In the genomic region with DNA sequence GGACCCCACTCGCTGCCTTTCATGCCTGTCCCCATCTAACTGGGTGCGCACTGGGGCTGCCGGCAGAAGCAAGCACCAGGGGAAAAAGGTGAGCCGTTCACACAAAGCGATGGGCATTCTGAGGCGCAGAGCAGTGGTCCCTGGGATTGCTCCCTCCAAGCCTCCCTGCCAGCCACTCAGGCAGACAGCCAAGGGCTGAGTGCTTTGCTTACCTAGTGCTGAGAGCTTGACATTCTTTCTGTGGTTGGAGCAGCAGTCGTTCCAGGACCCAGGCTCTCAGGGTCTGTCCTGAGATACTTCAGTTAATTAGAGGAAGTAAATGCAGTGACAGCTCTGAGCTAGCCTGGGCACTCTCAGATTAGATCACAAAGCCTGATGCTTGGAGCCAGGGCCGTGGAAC, we compare ENCODE assay signal across 13 cellular contexts. TPM values are rescaled to one million over a fixed set of nuclear protein-coding genes. Genes with fewer than 3 reads are reported as not detected.
DNase-seq lines count a peak whose midpoint lies in the region; ATAC-seq and TF ChIP-seq lines count a peak whose summit lies in the region.
"Had no signal": no experiment of that assay in that cellular context is flagged by ENCODE, and none has a peak within 500 bp of the region (broad histone marks: within the 10 kb centered on the region; RNA-seq: fewer than 3 reads in every experiment).

No MANE protein-coding gene starts in this region.

- H3K4me2 ChIP-seq in SK-N-SH = no peak overlapping the region

- no peak overlapping the region for H3K27ac ChIP-seq in SK-N-SH (ENCODE audit: low read depth in 2 of 2, low read length in 1 of 2)
- H3K27ac ChIP-seq in effector memory CD4-positive, alpha-beta T cell (ENCODE audit: insufficient read depth, low read length, poor library complexity, severe bottlenecking) = no peak overlapping the region
- H3K27ac ChIP-seq: neutrophil, vagina had no signal

- ATAC-seq in left ventricle myocardium superior (peak; percentile 88), GM18511 (IDR thresholded peaks at IDR 0.05; ENCODE audit: unreplicated experiment) (no peak)

- H3K9me2 ChIP-seq in SK-N-SH = no peaks in the 10 kb centered on the region

- no peak overlapping the region for H3K9ac ChIP-seq in SK-N-SH

- H3K4me3 ChIP-seq in AG10803 (ENCODE audit: low read length) = no peak overlapping the region
- no peak overlapping the region for H3K4me3 ChIP-seq in SK-N-SH (ENCODE audit: low read depth in 2 of 2, low read length in 1 of 2)
- H3K4me3 ChIP-seq in effector memory CD4-positive, alpha-beta T cell (ENCODE audit: insufficient read depth, low read depth, low read length, poor library complexity, severe bottlenecking) = no peak overlapping the region
- H3K4me3 ChIP-seq: vagina had no signal

- H4K20me1 ChIP-seq in SK-N-SH (ENCODE audit: insufficient read depth) = no peaks in the 10 kb centered on the region

- H3K79me2 ChIP-seq in SK-N-SH (ENCODE audit: insufficient read depth) = no peaks in the 10 kb centered on the region

- POLR2A ChIA-PET in SK-N-SH (lab: Yijun Ruan, JAX) = interaction anchor here (0.6 kb wide), 1 partner anchor 148 kb away, joined by 3 read pairs; no protein-coding TSS in a partner anchor

- peaks cover 3% of the 10 kb centered on the region; the same call in 1 of the 2 replicates for H3K27me3 ChIP-seq in SK-N-SH (ENCODE audit: insufficient read depth)
- peaks cover under 1% of the 10 kb centered on the region for H3K27me3 ChIP-seq in effector memory CD4-positive, alpha-beta T cell (replicated peaks; ENCODE audit: control insufficient read depth, insufficient read depth, low read length, poor library complexity, severe bottlenecking)
- H3K27me3 ChIP-seq: vagina had no signal

- TF ChIP-seq RAD21 in SK-N-SH (IDR thresholded peaks at IDR 0.05; ENCODE audit: low read length) = no peak

- no peaks in the 10 kb centered on the region for H3K36me3 ChIP-seq in SK-N-SH (replicated peaks in 1 of 2; ENCODE audit: control insufficient read depth in 1 of 2, insufficient read depth in 2 of 2, low read length in 1 of 2)
- H3K36me3 ChIP-seq in effector memory CD4-positive, alpha-beta T cell (ENCODE audit: control insufficient read depth, insufficient read depth, low read length) = no peaks in the 10 kb centered on the region
- H3K36me3 ChIP-seq: neutrophil, vagina had no signal

- DNase-seq in AG10803 (ENCODE audit: low read depth) = peak; percentile 71
- peak; percentile 37 for DNase-seq in MV-4-11 (lab: John Stamatoyannopoulos, UW)
- peak; percentile 29 for DNase-seq in SK-N-SH
- peak; percentile 79 for DNase-seq in left ventricle myocardium superior
- DNase-seq in effector memory CD4-positive, alpha-beta T cell = no peak
- no peak for DNase-seq in hippocampal formation (lab: John Stamatoyannopoulos, UW)
- no peak for DNase-seq in mucosa of gallbladder (ENCODE audit: low spot score)
- DNase-seq: activated T-cell treated with anti-CD3 and anti-CD28 coated beads, Interleukin-2, amount 50 U/mL, for 1 hour; DND-41; stimulated activated CD8-positive, alpha-beta memory T cell treated with anti-CD3 and anti-CD28 coated beads, Interleukin-4, amount 100 ng/mL, for 48 hours had no signal

- peaks cover 11% of the 10 kb centered on the region for H3F3A ChIP-seq in SK-N-SH (replicated peaks; ENCODE audit: insufficient read depth)

- TF ChIP-seq CTCF in AG10803 (conservative IDR thresholded peaks at IDR 0.05; ENCODE audit: low read length) (no peak), SK-N-SH (IDR thresholded peaks at IDR 0.05) (no peak)

- CTCF ChIA-PET in SK-N-SH (lab: Yijun Ruan, JAX) = interaction anchor here (1.2 to 2.4 kb wide), 3 partner anchors 22 to 476 kb away, joined by 3 to 8 read pairs (median 5); no protein-coding TSS in a partner anchor

- 53% methylated on average over 4 of the region's 8 CpGs for WGBS in SK-N-SH (ENCODE audit: low lambda C conversion rate)

- no peak for TF ChIP-seq EP300 in SK-N-SH (IDR thresholded peaks at IDR 0.05; ENCODE audit: borderline replicate concordance in 1 of 2, low read depth in 1 of 2, low read length in 1 of 2)

- H3K9me3 ChIP-seq in SK-N-SH = no peaks in the 10 kb centered on the region
- H3K9me3 ChIP-seq in effector memory CD4-positive, alpha-beta T cell (ENCODE audit: control insufficient read depth, low read length) = no peaks in the 10 kb centered on the region
- H3K9me3 ChIP-seq: neutrophil, vagina had no signal

- H2AFZ ChIP-seq in SK-N-SH (ENCODE audit: low read depth) = no peak overlapping the region

- intact Hi-C loops in left ventricle myocardium superior (cut with micrococcal nuclease) = no loop called here

- peaks cover under 1 to 22% of the 10 kb centered on the region in 2 experiments for H3K4me1 ChIP-seq in SK-N-SH (ENCODE audit: control insufficient read depth in 1 of 2, insufficient read depth in 2 of 2, low read depth in 1 of 2, low read length in 1 of 2)
- H3K4me1 ChIP-seq in effector memory CD4-positive, alpha-beta T cell (ENCODE audit: control insufficient read depth, insufficient read depth, low read length, poor library complexity, severe bottlenecking) = peaks cover 4% of the 10 kb centered on the region

TF ChIP-seq in SK-N-SH, 30 proteins besides CTCF, POLR2A, EP300 and RAD21:
- TF ChIP-seq, protein P1, sequence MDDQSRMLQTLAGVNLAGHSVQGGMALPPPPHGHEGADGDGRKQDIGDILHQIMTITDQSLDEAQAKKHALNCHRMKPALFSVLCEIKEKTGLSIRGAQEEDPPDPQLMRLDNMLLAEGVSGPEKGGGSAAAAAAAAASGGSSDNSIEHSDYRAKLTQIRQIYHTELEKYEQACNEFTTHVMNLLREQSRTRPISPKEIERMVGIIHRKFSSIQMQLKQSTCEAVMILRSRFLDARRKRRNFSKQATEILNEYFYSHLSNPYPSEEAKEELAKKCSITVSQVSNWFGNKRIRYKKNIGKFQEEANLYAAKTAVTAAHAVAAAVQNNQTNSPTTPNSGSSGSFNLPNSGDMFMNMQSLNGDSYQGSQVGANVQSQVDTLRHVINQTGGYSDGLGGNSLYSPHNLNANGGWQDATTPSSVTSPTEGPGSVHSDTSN (IDR thresholded peaks at IDR 0.05) = 0 out of 2 replicates have a peak, but pooled peaks have one; percentile 16
- TF ChIP-seq, protein P2, sequence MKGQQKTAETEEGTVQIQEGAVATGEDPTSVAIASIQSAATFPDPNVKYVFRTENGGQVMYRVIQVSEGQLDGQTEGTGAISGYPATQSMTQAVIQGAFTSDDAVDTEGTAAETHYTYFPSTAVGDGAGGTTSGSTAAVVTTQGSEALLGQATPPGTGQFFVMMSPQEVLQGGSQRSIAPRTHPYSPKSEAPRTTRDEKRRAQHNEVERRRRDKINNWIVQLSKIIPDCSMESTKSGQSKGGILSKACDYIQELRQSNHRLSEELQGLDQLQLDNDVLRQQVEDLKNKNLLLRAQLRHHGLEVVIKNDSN (IDR thresholded peaks at IDR 0.05; ENCODE audit: borderline replicate concordance, low read depth) = no peak

RNA-seq across cellular contexts. Expression of a gene that starts 5.7 kb away (rescaled TPM):
- 0.24 and 0.33 TPM in 2 replicates for polyA plus RNA-seq in SK-N-SH (2012; rRNA removed)
- polyA plus RNA-seq in SK-N-SH (2012; cell fraction: cytosol; rRNA removed) = 0.12 and 0.20 TPM in 2 replicates
- polyA plus RNA-seq in SK-N-SH (2012; cell fraction: nucleus; rRNA removed) = 1.3 and 1.7 TPM in 2 replicates
- total RNA-seq in left ventricle myocardium superior (1.2 TPM), mucosa of gallbladder (5.1 TPM)

Comparison
In these comparisons a context has a peak if more than half of its experiments do, and no peak if none do; other contexts are left out.
1. DNase-seq: peak in AG10803 (single experiment), MV-4-11 (single experiment), SK-N-SH (single experiment) and left ventricle myocardium superior (single experiment); none in effector memory CD4-positive, alpha-beta T cell (0 of 3), hippocampal formation (0 of 2) and mucosa of gallbladder (single experiment).